In genomic region chr22:47848384-47848920, GRCh38 we compare ENCODE assay signal across 19 cellular contexts.
DNase-seq lines count a peak whose midpoint lies in the region; ATAC-seq, FAIRE-seq and TF ChIP-seq lines count a peak whose summit lies in the region.
"Had no signal": no experiment of that assay in that cellular context is flagged by ENCODE, and none has a peak within 500 bp of the region (broad histone marks: within the 10 kb centered on the region; RNA-seq: fewer than 3 reads in every experiment).

No MANE protein-coding gene starts in this region.

- no peak overlapping the region for H3K9ac ChIP-seq in K562 (ENCODE audit: insufficient read depth in 1 of 2, low read depth in 2 of 2, low read length in 2 of 2)
- no peak overlapping the region for H3K9ac ChIP-seq in neuronal stem cell (ENCODE audit: low read depth, low read length, poor library complexity)
- H3K9ac ChIP-seq: GM23248 had no signal

- no peaks in the 10 kb centered on the region for H3K4me1 ChIP-seq in K562 (replicated peaks in 1 of 2; ENCODE audit: control insufficient read depth in 2 of 2, insufficient read depth in 2 of 2, low read length in 2 of 2)
- H3K4me1 ChIP-seq in neuronal stem cell (ENCODE audit: control insufficient read depth in 2 of 2, insufficient read depth in 1 of 2, low read depth in 1 of 2, low read length in 2 of 2) = peaks cover 0 to 8% of the 10 kb centered on the region in 2 donors
- H3K4me1 ChIP-seq in testis = peaks cover 14% of the 10 kb centered on the region
- H3K4me1 ChIP-seq in prostate gland (replicated peaks) = no peaks in the 10 kb centered on the region
- no peaks in the 10 kb centered on the region for H3K4me1 ChIP-seq in breast epithelium
- H3K4me1 ChIP-seq: Caco-2, HAP-1 had no signal

- TF ChIP-seq POLR2A in K562 (conservative IDR thresholded peaks at IDR 0.05) = no peak
- TF ChIP-seq POLR2A in testis (IDR thresholded peaks at IDR 0.05) = no peak
- no peak for TF ChIP-seq POLR2A in prostate gland (IDR thresholded peaks at IDR 0.05)
- no peak for TF ChIP-seq POLR2A in breast epithelium (IDR thresholded peaks at IDR 0.05)

- no peak overlapping the region for H3K27ac ChIP-seq in K562 (ENCODE audit: extremely low read depth, low read depth, low read length)
- H3K27ac ChIP-seq in neuronal stem cell (replicated peaks; ENCODE audit: low read length) = no peak overlapping the region
- H3K27ac ChIP-seq in testis = no peak overlapping the region
- no peak overlapping the region for H3K27ac ChIP-seq in prostate gland
- no peak overlapping the region for H3K27ac ChIP-seq in breast epithelium
- H3K27ac ChIP-seq: C4-2B, GM23248 had no signal

- no peak overlapping the region for H2AK5ac ChIP-seq in neuronal stem cell (ENCODE audit: low read depth, low read length)

- H3K9me3 ChIP-seq in K562 (replicated peaks; ENCODE audit: control insufficient read depth, insufficient read depth, low read depth, low read length) (no peaks in the 10 kb centered on the region), neuronal stem cell (replicated peaks in 1 of 2; ENCODE audit: control insufficient read depth in 2 of 2, insufficient read depth in 1 of 2, low read depth in 1 of 2, low read length in 2 of 2) (no peaks in the 10 kb centered on the region), testis (no peaks in the 10 kb centered on the region), prostate gland (no peaks in the 10 kb centered on the region), breast epithelium (no peaks in the 10 kb centered on the region)
- H3K9me3 ChIP-seq: Caco-2, HAP-1 had no signal

- in situ Hi-C loops in K562 (cut with MboI) = loop anchor here (10.0 kb wide), 1 partner anchor 224 kb away; no protein-coding TSS in a partner anchor

- H2AFZ ChIP-seq in K562 (ENCODE audit: low read depth, low read length) (no peak overlapping the region), neuronal stem cell (ENCODE audit: low read length) (no peak overlapping the region)
- H2AFZ ChIP-seq: GM23248 had no signal

- H2BK120ac ChIP-seq in neuronal stem cell (ENCODE audit: low read depth, low read length) = no peak overlapping the region

- H2BK5ac ChIP-seq in neuronal stem cell (ENCODE audit: low read length) = no peak overlapping the region

- no peak for ATAC-seq in K562

- H3K18ac ChIP-seq in neuronal stem cell (ENCODE audit: low read length) = peak overlapping the region; percentile 53

- BruUV-seq in K562 (replicated peaks; lab: Mats Ljungman, UMichigan) = no TSS peak

- H3K27me3 ChIP-seq in K562 (ENCODE audit: control insufficient read depth in 2 of 2, insufficient read depth in 2 of 2, low read length in 2 of 2) = no peaks in the 10 kb centered on the region
- no peaks in the 10 kb centered on the region for H3K27me3 ChIP-seq in neuronal stem cell (ENCODE audit: control insufficient read depth in 3 of 3, insufficient read depth in 3 of 3, low read depth in 1 of 3, low read length in 3 of 3)
- no peaks in the 10 kb centered on the region for H3K27me3 ChIP-seq in testis
- peaks cover 5% of the 10 kb centered on the region for H3K27me3 ChIP-seq in prostate gland (replicated peaks; ENCODE audit: insufficient read depth)
- peaks cover 0 to 43% of the 10 kb centered on the region in 2 donors for H3K27me3 ChIP-seq in breast epithelium

- H3K4me2 ChIP-seq in K562 (ENCODE audit: insufficient read depth, low read length) (no peak overlapping the region), neuronal stem cell (ENCODE audit: insufficient read depth, low read length, poor library complexity, severe bottlenecking) (no peak overlapping the region)

- DNase-seq in AG10803 (ENCODE audit: low read depth) (peak; percentile 20), K562 (ENCODE audit: extremely low read depth in 1 of 4, low spot score in 3 of 4) (no peak), neuronal stem cell (ENCODE audit: low spot score) (no peak), testis (peak; percentile 38), prostate gland (ENCODE audit: low spot score) (no peak), putamen (ENCODE audit: low spot score) (no peak), breast epithelium (ENCODE audit: low spot score in 2 of 2) (no peak)
- DNase-seq: ACHN; AML-193; Caco-2; CD4-positive, alpha-beta T cell; DMS153; DMS79; GDM1; GM23248 had no signal

- no peaks in the 10 kb centered on the region for H3K9me1 ChIP-seq in K562 (ENCODE audit: control insufficient read depth, insufficient read depth, low read length)

- no peaks in the 10 kb centered on the region for H3K79me1 ChIP-seq in neuronal stem cell (ENCODE audit: low read depth, low read length)

- H3K79me2 ChIP-seq in K562 (ENCODE audit: control insufficient read depth, insufficient read depth, low read length) = no peaks in the 10 kb centered on the region

- H3K14ac ChIP-seq in neuronal stem cell (ENCODE audit: low read length) = no peak overlapping the region

- no peaks in the 10 kb centered on the region for H4K20me1 ChIP-seq in K562 (replicated peaks; ENCODE audit: control insufficient read depth, insufficient read depth, low read length)

- H2BK12ac ChIP-seq in neuronal stem cell (ENCODE audit: low read length) = no peak overlapping the region

- no peak overlapping the region for H3K4ac ChIP-seq in neuronal stem cell (ENCODE audit: low read length)

- CTCF ChIA-PET in K562 (lab: Yijun Ruan, JAX; ENCODE audit: low intra/inter-chr PET ratio) = no interaction called here

- H4K91ac ChIP-seq in neuronal stem cell (ENCODE audit: low read depth, low read length, poor library complexity) = no peak overlapping the region

- no peak overlapping the region for H3K4me3 ChIP-seq in AG10803 (ENCODE audit: low read length)
- no peak overlapping the region for H3K4me3 ChIP-seq in K562
- H3K4me3 ChIP-seq in neuronal stem cell (ENCODE audit: low read length in 2 of 2) = no peak overlapping the region
- H3K4me3 ChIP-seq in testis = no peak overlapping the region
- no peak overlapping the region for H3K4me3 ChIP-seq in prostate gland
- H3K4me3 ChIP-seq in breast epithelium = no peak overlapping the region
- H3K4me3 ChIP-seq: GM23248, HAP-1 had no signal

- H4K8ac ChIP-seq in neuronal stem cell (ENCODE audit: low read depth, low read length) = no peak overlapping the region

- no peak for TF ChIP-seq EP300 in K562 (IDR thresholded peaks at IDR 0.05; ENCODE audit: low read length)

- no peak for FAIRE-seq in K562 (lab: Jason Lieb, UNC)
- FAIRE-seq: GM12892, GM18507 had no signal

- TF ChIP-seq CTCF in AG10803 (conservative IDR thresholded peaks at IDR 0.05; ENCODE audit: low read length) = no peak
- TF ChIP-seq CTCF in K562 (IDR thresholded peaks at IDR 0.05 in 2 of 3, conservative IDR thresholded peaks at IDR 0.05 in 1 of 3; ENCODE audit: insufficient read depth in 2 of 3, low read depth in 1 of 3, low read length in 3 of 3) = no peak
- no peak for TF ChIP-seq CTCF in testis (IDR thresholded peaks at IDR 0.05)
- no peak for TF ChIP-seq CTCF in prostate gland (IDR thresholded peaks at IDR 0.05)
- TF ChIP-seq CTCF in breast epithelium (IDR thresholded peaks at IDR 0.05) = no peak

- WGBS in K562 (ENCODE audit: insufficient coverage, low coverage, missing lambda C conversion rate) = 83% methylated on average over 10 of the region's 11 CpGs
- WGBS in neuronal stem cell (ENCODE audit: extremely low coverage in 2 of 2, insufficient read length in 2 of 2, insufficient replicate concordance in 1 of 2), 2 donors = no CpG with 5 or more reads among the region's 11 CpGs
- 62 to 64% methylated on average over 11 of the region's 11 CpGs for WGBS in testis, 2 donors
- 79% methylated on average over 11 of the region's 11 CpGs for WGBS in prostate gland

- no peak overlapping the region for H3K23ac ChIP-seq in neuronal stem cell (ENCODE audit: low read depth, low read length, poor library complexity)

- intact Hi-C loops in K562 (cut with micrococcal nuclease) (no loop called here), testis (cut with DNase I; ENCODE audit: low total_unique reads) (no loop called here), prostate gland (cut with DNase I) (no loop called here), breast epithelium (cut with DNase I; ENCODE audit: low total_unique reads) (no loop called here)

- TF ChIP-seq RAD21 in K562 (CRISPR knock-in tag; conservative IDR thresholded peaks at IDR 0.05 in 1 of 2, IDR thresholded peaks at IDR 0.05 in 1 of 2) = no peak

- H2BK15ac ChIP-seq in neuronal stem cell (ENCODE audit: low read length) = no peak overlapping the region

- POLR2A ChIA-PET in K562 (lab: Yijun Ruan, JAX) = no interaction called here

- no peaks in the 10 kb centered on the region for H3K36me3 ChIP-seq in K562 (ENCODE audit: control insufficient read depth, insufficient read depth, low read length)
- no peaks in the 10 kb centered on the region for H3K36me3 ChIP-seq in neuronal stem cell (replicated peaks in 1 of 2; ENCODE audit: control insufficient read depth in 2 of 2, insufficient read depth in 2 of 2, low read length in 2 of 2)
- no peaks in the 10 kb centered on the region for H3K36me3 ChIP-seq in testis (ENCODE audit: low read depth, missing control alignments)
- H3K36me3 ChIP-seq in prostate gland = no peaks in the 10 kb centered on the region
- H3K36me3 ChIP-seq in breast epithelium = no peaks in the 10 kb centered on the region
- H3K36me3 ChIP-seq: HAP-1 had no signal

TF ChIP-seq in K562, 482 proteins besides CTCF, POLR2A, EP300 and RAD21:
- TF ChIP-seq TAF15 (IDR thresholded peaks at IDR 0.05; ENCODE audit: low read depth, low read length) = no peak
- TF ChIP-seq ZFP36 (IDR thresholded peaks at IDR 0.05; ENCODE audit: low read depth, low read length, partially characterized antibody) = peak; percentile 92

Comparison
In these comparisons a context has a peak if more than half of its experiments do, and no peak if none do; other contexts are left out.
1. DNase-seq: peak in AG10803 (single experiment) and testis (single experiment); none in K562 (0 of 4), neuronal stem cell (single experiment), prostate gland (single experiment), putamen (single experiment) and breast epithelium (0 of 2).